ENCODE assay signal across 9 cellular contexts in genomic region chr19:53879145-53880037, GRCh38. TPM values are rescaled to one million over a fixed set of nuclear protein-coding genes. Genes with fewer than 3 reads are reported as not detected.
DNase-seq lines count a peak whose midpoint lies in the region; ATAC-seq, FAIRE-seq and TF ChIP-seq lines count a peak whose summit lies in the region.
"Had no signal": no experiment of that assay in that cellular context is flagged by ENCODE, and none has a peak within 500 bp of the region (broad histone marks: within the 10 kb centered on the region; RNA-seq: fewer than 3 reads in every experiment).

No MANE protein-coding gene starts in this region.

- peak overlapping the region; percentile 81 for H3K27ac Mint-ChIP-seq in WTC11

- peak overlapping the region; percentile 27; the same call in 1 of the 2 replicates for H3K27ac ChIP-seq in HEK293 (ENCODE audit: extremely low read depth, low read depth, low read length)
- H3K27ac ChIP-seq in small intestine (ENCODE audit: low read depth in 1 of 2, low read length in 1 of 2), result peak overlapping the region in 1 of 2 donors; percentile 62
- H3K27ac ChIP-seq: epithelial cell of prostate had no signal

- H3K36me3 ChIP-seq in HEK293 (ENCODE audit: control insufficient read depth in 2 of 2, insufficient read depth in 1 of 2, low read length in 2 of 2) (peaks cover 5 to 7% of the 10 kb centered on the region in 2 experiments; a peak in 2 of 3 replicates), small intestine (ENCODE audit: control insufficient read depth in 2 of 2, insufficient read depth in 2 of 2, low read length in 2 of 2) (no peaks in the 10 kb centered on the region)

- peaks cover 4 to 13% of the 10 kb centered on the region in 2 donors for H3K27me3 ChIP-seq in small intestine (ENCODE audit: control insufficient read depth in 2 of 2, insufficient read depth in 2 of 2, low read length in 2 of 2)

- ATAC-seq in WTC11, result peak; percentile 84
- ATAC-seq in GM19455 (IDR thresholded peaks at IDR 0.05; ENCODE audit: unreplicated experiment), result no peak

- H3K4me3 Mint-ChIP-seq in WTC11, result no peak overlapping the region

- CTCF ChIA-PET in HEK293 (lab: Yijun Ruan, JAX) (interaction anchor here (0.6 to 0.8 kb wide), 3 partner anchors 38 to 404 kb away, joined by 3 to 4 read pairs (median 3); no protein-coding TSS in a partner anchor), WTC11 (lab: Charles Lee) (interaction anchor here (0.6 to 2.0 kb wide), 10 partner anchors 12 to 151 kb away, joined by 3 to 24 read pairs (median 7); partner anchors contain the start of gene MYADM)

- peaks cover 11% of the 10 kb centered on the region for H3K27me3 Mint-ChIP-seq in WTC11 (ENCODE audit: low read depth)

- 1 to 2% (median 1%) methylated on average over 51 of the region's 51 CpGs for WGBS in small intestine, 3 donors

- H3K9me3 Mint-ChIP-seq in WTC11, result no peaks in the 10 kb centered on the region

- DNase-seq in ELR (ENCODE audit: low read depth), result peak; percentile 85
- peak; percentile 86 for DNase-seq in NCI-H1105 (lab: John Stamatoyannopoulos, UW)
- DNase-seq in WTC11 (ENCODE audit: low spot score), result peak; percentile 100
- peak; percentile 63 for DNase-seq in central memory CD4-positive, alpha-beta T cell
- DNase-seq in iris pigment epithelial cell (ENCODE audit: low read depth), result peak; percentile 84
- peak; percentile 75 for DNase-seq in small intestine

- peaks cover 27% of the 10 kb centered on the region for H3K4me1 Mint-ChIP-seq in WTC11

- H3K9me3 ChIP-seq in HEK293 (ENCODE audit: control insufficient read depth, insufficient read depth, low read depth, low read length) (no peaks in the 10 kb centered on the region), small intestine (ENCODE audit: control insufficient read depth, low read depth) (no peaks in the 10 kb centered on the region)

- H3K4me1 ChIP-seq in HEK293 (ENCODE audit: control insufficient read depth, insufficient read depth, low read length) (peaks cover 8% of the 10 kb centered on the region; the same call in 1 of the 2 replicates), small intestine (ENCODE audit: control insufficient read depth in 2 of 2, insufficient read depth in 1 of 2, low read depth in 1 of 2, low read length in 1 of 2) (peaks cover 0 to 3% of the 10 kb centered on the region in 2 donors)

- H3K4me3 ChIP-seq in HEK293 (ENCODE audit: low read depth, low read length) (peak overlapping the region; percentile 58), small intestine (ENCODE audit: low read depth in 1 of 2, low read length in 2 of 2) (peak overlapping the region; percentile 44 to 46)

- TF ChIP-seq CTCF in HEK293 (tag by site-specific recombination; IDR thresholded peaks at IDR 0.05) (0 out of 2 replicates have a peak, but pooled peaks have one; percentile 14), WTC11 (IDR thresholded peaks at IDR 0.05) (no peak)

- no peak for FAIRE-seq in small intestine (lab: Jason Lieb, UNC)

- POLR2A ChIA-PET in HEK293 (lab: Yijun Ruan, JAX), result interaction anchor here (0.5 to 1.6 kb wide), 10 partner anchors 9 to 310 kb away, joined by 3 to 39 read pairs (median 4); partner anchors contain the start of genes MBOAT7, MYADM and NDUFA3
- POLR2A ChIA-PET in WTC11 (lab: Charles Lee), result interaction anchor here (0.6 to 1.6 kb wide), 8 partner anchors 12 to 102 kb away, joined by 3 to 31 read pairs (median 4); partner anchors contain the start of gene MYADM

- H3K36me3 Mint-ChIP-seq in WTC11, result peaks cover 15% of the 10 kb centered on the region

TF ChIP-seq in HEK293, 187 proteins besides CTCF, POLR2A, EP300 and RAD21 (continues in another document):
- TF ChIP-seq ZNF23 (tag by site-specific recombination; IDR thresholded peaks at IDR 0.05; ENCODE audit: borderline replicate concordance) (no peak), EGR2 (tag by site-specific recombination; IDR thresholded peaks at IDR 0.05; ENCODE audit: low read depth) (no peak), ZNF660 (tag by site-specific recombination; IDR thresholded peaks at IDR 0.05) (0 out of 2 replicates have a peak, but pooled peaks have one; percentile 28), ZNF501 (tag by site-specific recombination; IDR thresholded peaks at IDR 0.05) (peak; percentile 44; the same call in 1 of the 2 replicates), WT1 (tag by site-specific recombination; IDR thresholded peaks at IDR 0.05) (no peak), SP3 (tag by site-specific recombination; IDR thresholded peaks at IDR 0.05) (peak; percentile 97), ZNF302 (tag by site-specific recombination; IDR thresholded peaks at IDR 0.05; ENCODE audit: low read depth) (no peak), REPIN1 (tag by site-specific recombination; IDR thresholded peaks at IDR 0.05; ENCODE audit: low read depth) (no peak), ZNF341 (tag by site-specific recombination; IDR thresholded peaks at IDR 0.05; ENCODE audit: low read depth) (peak; percentile 83), ZNF239 (tag by site-specific recombination; IDR thresholded peaks at IDR 0.05) (no peak), ZNF488 (tag by site-specific recombination; IDR thresholded peaks at IDR 0.05) (no peak), ZNF449 (tag by site-specific recombination; IDR thresholded peaks at IDR 0.05) (peak; percentile 82), ZBTB20 (tag by site-specific recombination; IDR thresholded peaks at IDR 0.05) (peak; percentile 75; the same call in 1 of the 2 replicates)

TF ChIP-seq in WTC11, 78 proteins besides CTCF, POLR2A, EP300 and RAD21 (continues in another document):
- TF ChIP-seq GTF2I (CRISPR knock-in tag; conservative IDR thresholded peaks at IDR 0.05), result no peak
- TF ChIP-seq ZNF396 (CRISPR knock-in tag; IDR thresholded peaks at IDR 0.05; ENCODE audit: borderline replicate concordance), result no peak
- no peak; the same call in 1 of the 2 replicates for TF ChIP-seq TEAD1 (CRISPR knock-in tag; IDR thresholded peaks at IDR 0.05)
- TF ChIP-seq ATF3 (CRISPR knock-in tag; conservative IDR thresholded peaks at IDR 0.05), result no peak
- TF ChIP-seq NR3C1 (CRISPR knock-in tag; conservative IDR thresholded peaks at IDR 0.05; ENCODE audit: low read depth), result no peak
- TF ChIP-seq PRDM15 (CRISPR knock-in tag; IDR thresholded peaks at IDR 0.05), result no peak

RNA-seq across cellular contexts. Expression of gene PRKCG, which starts 2.6 kb away (rescaled TPM):
- 23.0 to 30.0 TPM (median 27.5 TPM) in 3 replicates for total RNA-seq in WTC11 (2021)
- under 1 TPM in 1 of 3 donors, not detected in 2; 0.07 TPM for polyA plus RNA-seq in small intestine

RNA-seq across cellular contexts. Expression of gene MYADM, which starts 11.7 kb away (rescaled TPM):
- total RNA-seq in WTC11 (2021), result 78.6 to 86.4 TPM (median 79.7 TPM) in 3 replicates
- 10 to 100 TPM in 1 of 3 donors, 1 to 10 TPM in 2; 2.2 to 41.3 (median 4.3) TPM for polyA plus RNA-seq in small intestine

RNA-seq across cellular contexts. Expression of gene CACNG7, which starts 29.7 kb away (rescaled TPM):
- 33.3 to 44.1 TPM (median 43.2 TPM) in 3 replicates for total RNA-seq in WTC11 (2021)
- under 1 TPM in 1 of 3 donors, not detected in 2; 0.79 TPM for polyA plus RNA-seq in small intestine

RNA-seq across cellular contexts. Expression of gene NLRP12, which starts 55.3 kb away (rescaled TPM):
- total RNA-seq in WTC11 (2021), result 4.7 to 5.6 TPM (median 4.9 TPM) in 3 replicates
- under 1 TPM in 1 of 3 donors, not detected in 2; 0.09 TPM for polyA plus RNA-seq in small intestine
